Comparison of ENCODE assay signal across 10 cellular contexts in the genomic region with DNA sequence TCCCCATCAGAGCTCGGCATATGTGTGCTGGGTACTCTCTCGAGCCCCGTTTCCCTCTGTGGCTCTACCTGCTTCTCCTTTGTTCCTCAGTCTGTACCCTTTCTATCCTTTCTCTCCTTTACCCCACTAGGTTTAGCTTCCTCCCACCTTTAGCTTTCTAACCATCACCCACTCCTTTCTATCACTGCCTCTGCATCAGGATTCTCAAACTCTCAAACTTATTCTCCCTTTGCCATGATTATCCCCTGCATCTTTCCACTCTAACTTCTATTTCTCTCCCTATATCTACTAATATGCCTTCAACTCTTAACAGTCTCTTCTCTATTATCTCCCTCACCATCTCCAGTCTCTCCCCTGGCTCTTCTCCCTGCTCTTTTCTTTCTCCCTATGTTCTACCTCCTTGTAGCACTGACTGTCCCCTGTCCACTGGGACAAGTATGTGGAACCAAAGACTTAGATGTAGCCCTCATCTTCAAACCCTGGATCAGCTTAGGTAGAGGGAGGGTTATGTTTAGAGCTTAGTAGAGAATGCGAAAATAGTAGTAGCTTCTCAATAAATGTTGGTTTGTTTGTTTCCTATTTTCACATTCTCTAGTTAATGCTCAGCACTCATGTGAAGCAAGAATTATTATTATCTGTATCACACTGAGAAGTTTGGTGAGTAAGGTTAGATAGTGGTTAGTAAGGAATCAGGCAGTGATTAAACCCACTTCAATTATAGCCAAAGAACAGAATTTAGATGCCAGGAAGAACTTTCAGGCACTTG. TPM values are rescaled to one million over a fixed set of nuclear protein-coding genes. Genes with fewer than 3 reads are reported as not detected.
DNase-seq lines count a peak whose midpoint lies in the region; ATAC-seq and TF ChIP-seq lines count a peak whose summit lies in the region.
"Had no signal": no experiment of that assay in that cellular context is flagged by ENCODE, and none has a peak within 500 bp of the region (broad histone marks: within the 10 kb centered on the region; RNA-seq: fewer than 3 reads in every experiment).

No MANE protein-coding gene starts in this region.

- no peaks in the 10 kb centered on the region for H3K9me2 ChIP-seq in GM23248 (ENCODE audit: insufficient read depth)

- peak overlapping the region; percentile 21; the same call in 1 of the 2 replicates for H3K27ac ChIP-seq in GM23248

- no peak overlapping the region for H2AFZ ChIP-seq in GM23248

- 31 to 39% methylated on average over 4 of the region's 4 CpGs for WGBS in GM23248 (ENCODE audit: low coverage in 1 of 2, low lambda C conversion rate in 2 of 2, missing lambda C conversion rate in 2 of 2), 2 experiments

- no peak overlapping the region for H3K4me3 Mint-ChIP-seq in activated CD8-positive, alpha-beta T cell treated with anti-CD3 and anti-CD28 coated beads, Interleukin-2, amount 10 ng/mL, durations not matched to agents 7 days and 5 days
- H3K4me3 Mint-ChIP-seq in nephron: peak overlapping the region; percentile 83 to 91 (median 83)

- no peak for TF ChIP-seq CTCF in nephron (IDR thresholded peaks at IDR 0.05; ENCODE audit: unreplicated experiment in 3 of 3)

- H3K4me1 ChIP-seq in GM23248 (ENCODE audit: insufficient read depth): peaks cover 31% of the 10 kb centered on the region

- H3K79me2 ChIP-seq in GM23248 (ENCODE audit: insufficient read depth): 0 out of 2 replicates have a peak, but pooled peaks cover 3% of the 10 kb centered on the region

- no peak overlapping the region for H3K4me2 ChIP-seq in GM23248 (ENCODE audit: unreplicated experiment)

- no peak for ATAC-seq in activated CD8-positive, alpha-beta T cell treated with anti-CD3 and anti-CD28 coated beads, Interleukin-2, amount 10 ng/mL, durations not matched to agents 7 days and 5 days
- ATAC-seq in HG02798 (IDR thresholded peaks at IDR 0.05; ENCODE audit: poor library complexity, unreplicated experiment): no peak
- ATAC-seq: HCT116 had no signal

- no peaks in the 10 kb centered on the region for H3K27me3 ChIP-seq in GM23248 (replicated peaks; ENCODE audit: insufficient read depth)

- peak overlapping the region; percentile 9 for H3K27ac Mint-ChIP-seq in activated CD8-positive, alpha-beta T cell treated with anti-CD3 and anti-CD28 coated beads, Interleukin-2, amount 10 ng/mL, durations not matched to agents 7 days and 5 days
- peak overlapping the region; percentile 81 to 96 (median 88) for H3K27ac Mint-ChIP-seq in nephron

- H3K4me1 Mint-ChIP-seq in activated CD8-positive, alpha-beta T cell treated with anti-CD3 and anti-CD28 coated beads, Interleukin-2, amount 10 ng/mL, durations not matched to agents 7 days and 5 days (ENCODE audit: low read depth): peaks cover 34% of the 10 kb centered on the region
- H3K4me1 Mint-ChIP-seq in nephron: peaks cover 55% of the 10 kb centered on the region

- no peaks in the 10 kb centered on the region for H3K9me3 ChIP-seq in GM23248 (ENCODE audit: low read depth)

- H3K36me3 Mint-ChIP-seq in activated CD8-positive, alpha-beta T cell treated with anti-CD3 and anti-CD28 coated beads, Interleukin-2, amount 10 ng/mL, durations not matched to agents 7 days and 5 days (ENCODE audit: low read depth): peaks cover 17% of the 10 kb centered on the region
- peaks cover 38% of the 10 kb centered on the region for H3K36me3 Mint-ChIP-seq in nephron (ENCODE audit: low read depth)

- H3K4me3 ChIP-seq in GM23248: no peak overlapping the region

- H3K36me3 ChIP-seq in GM23248 (ENCODE audit: low read depth): no peaks in the 10 kb centered on the region

- POLR2A ChIA-PET in activated CD8-positive, alpha-beta T cell treated with anti-CD3 and anti-CD28 coated beads, Interleukin-2, amount 10 ng/mL, durations not matched to agents 7 days and 5 days (lab: Charles Lee): interaction anchor here (0.7 to 1.0 kb wide), 2 partner anchors 16 to 21 kb away, joined by 3 read pairs; no protein-coding TSS in a partner anchor

- in situ Hi-C loops in GM23248 (cut with MboI): no loop called here

- CTCF ChIA-PET in activated CD8-positive, alpha-beta T cell treated with anti-CD3 and anti-CD28 coated beads, Interleukin-2, amount 10 ng/mL, durations not matched to agents 7 days and 5 days (lab: Charles Lee): interaction anchor here (1.0 to 4.9 kb wide), 8 partner anchors 8 to 193 kb away, joined by 3 to 28 read pairs (median 6); partner anchors contain the start of genes ORMDL2 and SARNP

- no peak overlapping the region for H3K9ac ChIP-seq in GM23248

- H3K9me3 Mint-ChIP-seq in activated CD8-positive, alpha-beta T cell treated with anti-CD3 and anti-CD28 coated beads, Interleukin-2, amount 10 ng/mL, durations not matched to agents 7 days and 5 days (ENCODE audit: insufficient read depth): no peaks in the 10 kb centered on the region
- H3K9me3 Mint-ChIP-seq in nephron: no peaks in the 10 kb centered on the region

- peak; percentile 53 for DNase-seq in GM23248
- DNase-seq in activated CD8-positive, alpha-beta T cell treated with anti-CD3 and anti-CD28 coated beads, Interleukin-2, amount 10 ng/mL, durations not matched to agents 7 days and 5 days: no peak
- DNase-seq in cerebellar nuclear complex (lab: John Stamatoyannopoulos, UW): no peak
- no peak for DNase-seq in ecto neural progenitor cell (ENCODE audit: low spot score)
- DNase-seq: activated gamma-delta T cell; RPMI8226; stimulated activated CD4-positive, alpha-beta T cell treated with anti-CD3 and anti-CD28 coated beads, Interleukin-12 subunit alpha, Interleukin-12 subunit beta, amount 100 ng/mL, for 4 hours had no signal

- H4K20me1 ChIP-seq in GM23248 (ENCODE audit: insufficient read depth): no peaks in the 10 kb centered on the region

- peaks cover 7% of the 10 kb centered on the region for H3K27me3 Mint-ChIP-seq in activated CD8-positive, alpha-beta T cell treated with anti-CD3 and anti-CD28 coated beads, Interleukin-2, amount 10 ng/mL, durations not matched to agents 7 days and 5 days (ENCODE audit: low read depth)
- H3K27me3 Mint-ChIP-seq in nephron (ENCODE audit: low read depth): no peaks in the 10 kb centered on the region

- H3F3A ChIP-seq in GM23248 (ENCODE audit: insufficient read depth): peaks cover 26% of the 10 kb centered on the region

RNA-seq across cellular contexts. Expression of gene GDF11, which starts 3.4 kb away (rescaled TPM):
- 2.1 and 9.9 TPM in 2 replicates for total RNA-seq in GM23248 (2014; rRNA removed; shearing (Covaris generic))
- polyA plus RNA-seq in GM23248 (2016; fragmentation: Nextera tagmentation; extraction: Ambion mirVana): 0.56 and 0.67 TPM in 2 replicates
- total RNA-seq in activated CD8-positive, alpha-beta T cell treated with anti-CD3 and anti-CD28 coated beads, Interleukin-2, amount 10 ng/mL, durations not matched to agents 7 days and 5 days: 10 to 100 TPM; 12.4 to 13.9 TPM

RNA-seq across cellular contexts. Expression of gene CD63, which starts 17.5 kb away (rescaled TPM):
- 1,521 and 1,535 TPM in 2 replicates for total RNA-seq in GM23248 (2014; rRNA removed; shearing (Covaris generic))
- polyA plus RNA-seq in GM23248 (2016; fragmentation: Nextera tagmentation; extraction: Ambion mirVana): 3,562 and 3,671 TPM in 2 replicates
- total RNA-seq in activated CD8-positive, alpha-beta T cell treated with anti-CD3 and anti-CD28 coated beads, Interleukin-2, amount 10 ng/mL, durations not matched to agents 7 days and 5 days: 100 to 1,000 TPM; 203 to 206 TPM

RNA-seq across cellular contexts. Expression of gene RDH5, which starts 26.1 kb away (rescaled TPM):
- total RNA-seq in GM23248 (2014; rRNA removed; shearing (Covaris generic)): 15.4 and 27.2 TPM in 2 replicates
- 15.6 and 17.6 TPM in 2 replicates for polyA plus RNA-seq in GM23248 (2016; fragmentation: Nextera tagmentation; extraction: Ambion mirVana)
- total RNA-seq in activated CD8-positive, alpha-beta T cell treated with anti-CD3 and anti-CD28 coated beads, Interleukin-2, amount 10 ng/mL, durations not matched to agents 7 days and 5 days: 10 to 100 TPM; 12.0 to 12.1 TPM

RNA-seq across cellular contexts. Expression of gene BLOC1S1, which starts 30.5 kb away (rescaled TPM):
- 47.6 and 110 TPM in 2 replicates for total RNA-seq in GM23248 (2014; rRNA removed; shearing (Covaris generic))
- polyA plus RNA-seq in GM23248 (2016; fragmentation: Nextera tagmentation; extraction: Ambion mirVana): 193 and 197 TPM in 2 replicates
- 100 to 1,000 TPM; 156 to 158 TPM for total RNA-seq in activated CD8-positive, alpha-beta T cell treated with anti-CD3 and anti-CD28 coated beads, Interleukin-2, amount 10 ng/mL, durations not matched to agents 7 days and 5 days

RNA-seq across cellular contexts. Expression of gene ITGA7, which starts 38.6 kb away (rescaled TPM):
- 6.6 and 7.2 TPM in 2 replicates for total RNA-seq in GM23248 (2014; rRNA removed; shearing (Covaris generic))
- polyA plus RNA-seq in GM23248 (2016; fragmentation: Nextera tagmentation; extraction: Ambion mirVana): 2.0 and 2.1 TPM in 2 replicates
- total RNA-seq in activated CD8-positive, alpha-beta T cell treated with anti-CD3 and anti-CD28 coated beads, Interleukin-2, amount 10 ng/mL, durations not matched to agents 7 days and 5 days: 1 to 10 TPM; 2.0 to 4.2 TPM
